In genomic region chr16:80819988-80820387, GRCh38 we compare ENCODE assay signal across 25 cellular contexts.
"Had no signal": no experiment of that assay in that cellular context is flagged by ENCODE, and none has a peak within 500 bp of the region (broad histone marks: within the 10 kb centered on the region; RNA-seq: fewer than 3 reads in every experiment).

No MANE protein-coding gene starts in this region.

- H3K4me3 Mint-ChIP-seq: dendritic cell treated with granulocyte-macrophage colony-stimulating factor and Interleukin-4, amounts not matched to agents 40 ng/mL and 50 ng/mL, for 4 days; effector memory CD8-positive, alpha-beta T cell; endodermal cell had no signal

- DNase-seq: colonic mucosa; cortex of kidney; dermis blood vessel endothelial cell; dorsolateral prefrontal cortex; effector CD4-positive, alpha-beta T cell; effector CD8-positive, alpha-beta T cell; effector memory CD4-positive, alpha-beta T cell; effector memory CD8-positive, alpha-beta T cell; endodermal cell; erythroblast; esophagus squamous epithelium; foreskin fibroblast; foreskin keratinocyte; foreskin melanocyte; gastrocnemius medialis; glutamatergic neuron; head of caudate nucleus; heart left ventricle; heart right ventricle had no signal

- H3K27me3 Mint-ChIP-seq: dendritic cell treated with granulocyte-macrophage colony-stimulating factor and Interleukin-4, amounts not matched to agents 40 ng/mL and 50 ng/mL, for 4 days had no signal

- H3K36me3 ChIP-seq: colonic mucosa, esophagus muscularis mucosa, esophagus squamous epithelium, gastrocnemius medialis, gastroesophageal sphincter, heart left ventricle, heart right ventricle had no signal

- H3K4me3 ChIP-seq: colonic mucosa, coronary artery, dorsolateral prefrontal cortex, esophagus muscularis mucosa, esophagus squamous epithelium, gastrocnemius medialis, gastroesophageal sphincter, heart left ventricle, heart right ventricle had no signal

- H3K4me1 ChIP-seq: colonic mucosa, esophagus muscularis mucosa, esophagus squamous epithelium, foreskin keratinocyte, gastrocnemius medialis, gastroesophageal sphincter, heart left ventricle, heart right ventricle had no signal

- H3K4me1 Mint-ChIP-seq: endodermal cell had no signal

- H3K27me3 ChIP-seq: colonic mucosa, dorsolateral prefrontal cortex, gastrocnemius medialis had no signal

- H3K27ac Mint-ChIP-seq: dendritic cell treated with granulocyte-macrophage colony-stimulating factor and Interleukin-4, amounts not matched to agents 40 ng/mL and 50 ng/mL, for 4 days; effector memory CD8-positive, alpha-beta T cell; endodermal cell had no signal

- ATAC-seq: effector memory CD8-positive, alpha-beta T cell; esophagus mucosa; foreskin keratinocyte; gastrocnemius medialis; gastroesophageal sphincter; heart left ventricle; heart right ventricle had no signal

- H3K9me3 ChIP-seq: colonic mucosa, esophagus muscularis mucosa, gastrocnemius medialis, gastroesophageal sphincter had no signal

- H3K9me3 Mint-ChIP-seq: dendritic cell treated with granulocyte-macrophage colony-stimulating factor and Interleukin-4, amounts not matched to agents 40 ng/mL and 50 ng/mL, for 4 days; effector memory CD8-positive, alpha-beta T cell had no signal

- H3K27ac ChIP-seq: colonic mucosa, coronary artery, dorsolateral prefrontal cortex, epithelial cell of prostate, esophagus muscularis mucosa, esophagus squamous epithelium, foreskin keratinocyte, gastrocnemius medialis, gastroesophageal sphincter, heart left ventricle, heart right ventricle had no signal
